In the genomic region with DNA sequence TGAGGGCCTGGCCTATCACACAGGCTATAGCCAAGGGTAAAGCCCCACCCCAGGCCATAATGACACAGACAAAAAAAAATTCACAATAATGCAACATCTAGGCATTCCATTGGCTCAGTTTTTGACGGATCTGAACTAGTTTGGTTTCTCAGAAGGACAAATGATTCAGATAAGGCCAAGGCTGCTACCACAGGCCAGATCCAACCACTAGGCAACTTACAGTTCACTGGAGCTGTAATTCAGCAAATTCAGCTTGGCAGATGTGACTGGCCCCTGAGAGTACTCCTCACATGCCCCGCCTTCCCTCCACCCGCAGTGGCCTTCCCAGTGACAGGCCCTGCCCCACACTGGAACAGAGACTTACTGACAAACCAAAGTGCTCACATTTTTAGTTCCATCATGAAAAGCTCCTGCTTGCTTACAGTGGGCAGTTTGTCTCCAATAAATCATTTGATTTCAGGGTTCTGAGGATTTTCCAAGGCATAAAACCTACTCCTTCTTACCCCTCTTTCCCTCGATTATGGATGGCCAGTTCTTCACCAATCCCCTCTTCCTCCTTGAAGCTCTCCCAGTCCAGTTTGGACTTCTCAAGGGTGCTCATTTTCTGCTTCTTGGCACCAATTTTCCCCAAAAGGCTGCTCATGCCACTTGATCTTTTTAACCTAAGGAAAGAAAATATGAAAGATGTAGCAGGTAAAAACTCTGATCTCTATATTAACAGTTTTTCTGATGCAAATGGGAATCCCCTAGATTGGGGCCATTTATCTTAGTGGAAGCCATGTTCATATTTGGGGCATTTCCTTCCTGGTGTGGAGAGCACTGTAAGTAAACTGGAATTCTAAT, we compare ENCODE assay signal across 8 cellular contexts. TPM values are rescaled to one million over a fixed set of nuclear protein-coding genes. Genes with fewer than 3 reads are reported as not detected.
DNase-seq lines count a peak whose midpoint lies in the region; ATAC-seq and TF ChIP-seq lines count a peak whose summit lies in the region.

No MANE protein-coding gene starts in this region.

- DNase-seq in stimulated activated CD4-positive, alpha-beta T cell treated with anti-CD3 and anti-CD28 coated beads, Interleukin-1b, Interleukin-23, amount 100 ng/mL, for 48 hours = peak; percentile 30
- DNase-seq in stimulated activated CD4-positive, alpha-beta T cell treated with anti-CD3 and anti-CD28 coated beads, Interleukin-4, amount 100 ng/mL, for 4 hours = no peak
- DNase-seq in cardiac fibroblast (ENCODE audit: low read depth in 2 of 2) = peak; percentile 93 to 94
- DNase-seq in lung microvascular endothelial cell (ENCODE audit: low read depth in 2 of 2) = peak; percentile 51 to 68
- DNase-seq in transverse colon = peak; percentile 66
- no peak for DNase-seq in cerebellar nuclear complex (lab: John Stamatoyannopoulos, UW)

- peaks cover 0 to 18% (median 0%) of the 10 kb centered on the region in 4 donors for H3K36me3 ChIP-seq in transverse colon

- H3K27ac ChIP-seq in transverse colon = peak overlapping the region; percentile 90 to 93 (median 91)

- H3K9me3 ChIP-seq in transverse colon = no peaks in the 10 kb centered on the region

- in situ Hi-C loops in transverse colon (cut with MboI; ENCODE audit: low pct_ligation_motif_present in 1 of 4, low pct_unique_long_range_greater_than_20kb in 1 of 4, low sequenced_read_pairs in 3 of 4) = no loop called here

- no peak for TF ChIP-seq EP300 in transverse colon (IDR thresholded peaks at IDR 0.05; ENCODE audit: low read depth)

- no peaks in the 10 kb centered on the region for H3K27me3 ChIP-seq in transverse colon

- H3K4me3 ChIP-seq in cardiac fibroblast (replicated peaks in 1 of 2; ENCODE audit: low read depth in 2 of 2, low read length in 2 of 2) = no peak overlapping the region
- no peak overlapping the region for H3K4me3 ChIP-seq in transverse colon

- TF ChIP-seq POLR2A in transverse colon (IDR thresholded peaks at IDR 0.05) = no peak

- intact Hi-C loops in transverse colon (cut with DNase I; ENCODE audit: low total_unique reads) = no loop called here

- 46 to 60% methylated on average over 3 to 4 of the region's 4 CpGs for WGBS in transverse colon (ENCODE audit: low coverage in 1 of 2), 2 donors

- TF ChIP-seq CTCF in cardiac fibroblast (IDR thresholded peaks at IDR 0.05; ENCODE audit: low read depth, low read length) (no peak), transverse colon (IDR thresholded peaks at IDR 0.05) (no peak)

- H3K4me1 ChIP-seq in transverse colon = peaks cover 18 to 43% (median 31%) of the 10 kb centered on the region in 4 donors

- no peak for ATAC-seq in GM21576 (IDR thresholded peaks at IDR 0.05; ENCODE audit: unreplicated experiment)
- no peak for ATAC-seq in GM21526 (IDR thresholded peaks at IDR 0.05; ENCODE audit: low FRiP score, unreplicated experiment)

RNA-seq across cellular contexts. Expression of a gene that starts 53.3 kb away (rescaled TPM):
- total RNA-seq in lung microvascular endothelial cell = 65.2 and 104 TPM in 2 replicates
- total RNA-seq in transverse colon = 100 to 1,000 TPM; 125 to 201 (median 154) TPM

Comparison
In these comparisons a context has a peak if more than half of its experiments do, and no peak if none do; other contexts are left out.
1. DNase-seq: peak in stimulated activated CD4-positive, alpha-beta T cell treated with anti-CD3 and anti-CD28 coated beads, Interleukin-1b, Interleukin-23, amount 100 ng/mL, for 48 hours (single experiment), cardiac fibroblast (2 of 2), lung microvascular endothelial cell (2 of 2) and transverse colon (single experiment); none in stimulated activated CD4-positive, alpha-beta T cell treated with anti-CD3 and anti-CD28 coated beads, Interleukin-4, amount 100 ng/mL, for 4 hours (0 of 2) and cerebellar nuclear complex (0 of 2).